ENCODE assay signal across 7 cellular contexts in genomic region chr7:91755121-91755520, GRCh38.
DNase-seq lines count a peak whose midpoint lies in the region; TF ChIP-seq lines count a peak whose summit lies in the region.
"Not testable (repeated sequence)": the region's sequence is repeated elsewhere in the genome, so short reads cannot be mapped to it uniquely, and the experiment has no call there.

No MANE protein-coding gene starts in this region.

- H3K27ac ChIP-seq in GM23248: not testable (repeated sequence)

- not testable (repeated sequence) for H3K36me3 ChIP-seq in GM23248 (ENCODE audit: low read depth); adipocyte (ENCODE audit: control insufficient read depth, insufficient read depth, low read length, severe bottlenecking)

- DNase-seq in GM23248 (peak; percentile 23), NB4 (ENCODE audit: low read depth) (peak; percentile 8), OCI-M1 (lab: John Stamatoyannopoulos, UW) (peak; percentile 81), adipocyte (ENCODE audit: low read depth) (peak; percentile 7), cardiac fibroblast (ENCODE audit: low read depth in 2 of 2) (peak; percentile 28 to 50), fibroblast of mammary gland (ENCODE audit: low read depth) (peak; percentile 45), iris pigment epithelial cell (ENCODE audit: low read depth) (peak; percentile 12)

- not testable (repeated sequence) for H2AFZ ChIP-seq in GM23248

- H3K4me2 ChIP-seq in GM23248 (ENCODE audit: unreplicated experiment): not testable (repeated sequence)

- not testable (repeated sequence) for H3K9me3 ChIP-seq in GM23248 (ENCODE audit: low read depth)
- peaks cover 19% of the 10 kb centered on the region for H3K9me3 ChIP-seq in adipocyte (ENCODE audit: control insufficient read depth, low read length)

- H3K9me2 ChIP-seq in GM23248 (ENCODE audit: insufficient read depth): not testable (repeated sequence)

- H3K4me3 ChIP-seq in GM23248; NB4 (ENCODE audit: low read depth, low read length); adipocyte (ENCODE audit: low read length); cardiac fibroblast (replicated peaks in 1 of 2; ENCODE audit: low read depth in 2 of 2, low read length in 2 of 2); fibroblast of mammary gland (ENCODE audit: control insufficient read depth, low read depth, low read length): not testable (repeated sequence)

- not testable (repeated sequence) for H3F3A ChIP-seq in GM23248 (ENCODE audit: insufficient read depth)

- not testable (repeated sequence) for H4K20me1 ChIP-seq in GM23248 (ENCODE audit: insufficient read depth)

- not testable (repeated sequence) for H3K79me2 ChIP-seq in GM23248 (ENCODE audit: insufficient read depth)

- H3K27me3 ChIP-seq in GM23248 (replicated peaks; ENCODE audit: insufficient read depth); adipocyte (replicated peaks; ENCODE audit: control insufficient read depth, insufficient read depth, low read length): not testable (repeated sequence)

- TF ChIP-seq POLR2A in NB4 (IDR thresholded peaks at IDR 0.05; ENCODE audit: extremely low read depth, insufficient read length): not testable (repeated sequence)

- not testable (repeated sequence) for H3K9ac ChIP-seq in GM23248; adipocyte (ENCODE audit: low read length)

- in situ Hi-C loops in GM23248 (cut with MboI): not testable (repeated sequence)

- not testable (repeated sequence) for TF ChIP-seq CTCF in NB4 (IDR thresholded peaks at IDR 0.05; ENCODE audit: low read depth, low read length); cardiac fibroblast (IDR thresholded peaks at IDR 0.05; ENCODE audit: low read depth, low read length); fibroblast of mammary gland (conservative IDR thresholded peaks at IDR 0.05; ENCODE audit: control insufficient read depth, insufficient read depth, low read depth, low read length)

- H3K4me1 ChIP-seq in GM23248 (ENCODE audit: insufficient read depth); adipocyte (ENCODE audit: control insufficient read depth, insufficient read depth, low read length): not testable (repeated sequence)

Comparison
In these comparisons a context has a peak if more than half of its experiments do, and no peak if none do; other contexts are left out.
1. DNase-seq: peak in every context shown above with its lines; median percentile 81 in OCI-M1; 45 in fibroblast of mammary gland; 39 in cardiac fibroblast; 23 in GM23248; 12 in iris pigment epithelial cell; 8 in NB4; 7 in adipocyte.